ENCODE assay signal across 21 cellular contexts in the genomic region with DNA sequence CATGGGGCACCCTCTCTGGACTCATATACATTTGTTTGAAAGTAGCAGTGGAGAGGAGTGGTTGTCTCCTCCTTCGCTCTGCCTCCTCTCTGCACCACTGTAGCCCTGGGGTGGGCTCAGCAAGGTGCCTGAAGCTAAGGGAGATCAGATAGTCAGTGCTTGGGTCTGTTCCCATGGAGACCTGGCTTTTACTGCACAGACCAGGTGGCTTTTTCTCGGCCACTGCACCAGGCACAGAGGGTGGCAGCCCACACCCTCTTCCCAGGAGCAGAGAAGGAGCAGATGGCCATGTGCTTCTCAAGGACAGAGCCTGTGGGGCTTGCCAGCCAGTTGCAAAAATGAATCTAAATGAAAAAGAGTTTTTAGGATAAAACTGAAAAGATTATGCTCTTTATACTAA.
A peak's percentile ranks its signal among the peaks of the same experiment; 100 is the strongest.
DNase-seq lines count a peak whose midpoint lies in the region; ATAC-seq and TF ChIP-seq lines count a peak whose summit lies in the region.
"Had no signal": no experiment of that assay in that cellular context is flagged by ENCODE, and none has a peak within 500 bp of the region (broad histone marks: within the 10 kb centered on the region; RNA-seq: fewer than 3 reads in every experiment).

No MANE protein-coding gene starts in this region.

- TF ChIP-seq POLR2A in body of pancreas (IDR thresholded peaks at IDR 0.05) (no peak), tibial nerve (IDR thresholded peaks at IDR 0.05) (no peak)

- 38 to 69% methylated on average over 2 of the region's 2 CpGs for WGBS in body of pancreas, 2 donors
- WGBS in tibial nerve, 2 donors = 62 to 77% methylated on average over 2 of the region's 2 CpGs

- peak; percentile 82 for ATAC-seq in body of pancreas
- no peak for ATAC-seq in HG03432 (IDR thresholded peaks at IDR 0.05; ENCODE audit: unreplicated experiment)
- ATAC-seq: activated CD8-positive, alpha-beta memory T cell treated with anti-CD3 and anti-CD28 coated beads, Interleukin-2, amount 10 ng/mL, durations not matched to agents 7 days and 5 days; sciatic nerve had no signal

- H3K27ac ChIP-seq in body of pancreas (no peak overlapping the region), tibial nerve (no peak overlapping the region)
- H3K27ac ChIP-seq: BLaER1 treated with 17β-estradiol and CSF1 and Interleukin-3, amounts not matched to agents 10 nM and 100 nM; coronary artery; uterus had no signal

- no peak for TF ChIP-seq CTCF in body of pancreas (IDR thresholded peaks at IDR 0.05)
- TF ChIP-seq CTCF in tibial nerve (IDR thresholded peaks at IDR 0.05) = no peak

- H3K9me3 ChIP-seq in body of pancreas (no peaks in the 10 kb centered on the region), tibial nerve (no peaks in the 10 kb centered on the region)
- H3K9me3 ChIP-seq: uterus had no signal

- H3K4me3 ChIP-seq in body of pancreas (no peak overlapping the region), tibial nerve (no peak overlapping the region)
- H3K4me3 ChIP-seq: BLaER1 treated with 17β-estradiol and CSF1 and Interleukin-3, amounts not matched to agents 10 nM and 100 nM; coronary artery; uterus had no signal

- H3K27me3 ChIP-seq in body of pancreas = no peaks in the 10 kb centered on the region
- no peaks in the 10 kb centered on the region for H3K27me3 ChIP-seq in tibial nerve
- H3K27me3 ChIP-seq: BLaER1 treated with 17β-estradiol and CSF1 and Interleukin-3, amounts not matched to agents 10 nM and 100 nM; uterus had no signal

- H3K4me1 ChIP-seq in body of pancreas = peaks cover 7% of the 10 kb centered on the region
- no peaks in the 10 kb centered on the region for H3K4me1 ChIP-seq in tibial nerve

- H3K36me3 ChIP-seq in body of pancreas (replicated peaks in 1 of 2; ENCODE audit: insufficient read depth in 1 of 2, low read depth in 2 of 2) (no peaks in the 10 kb centered on the region), tibial nerve (no peaks in the 10 kb centered on the region)
- H3K36me3 ChIP-seq: BLaER1 treated with 17β-estradiol and CSF1 and Interleukin-3, amounts not matched to agents 10 nM and 100 nM; uterus had no signal

- TF ChIP-seq EP300 in tibial nerve (IDR thresholded peaks at IDR 0.05) = no peak

- intact Hi-C loops in body of pancreas (cut with DNase I) = no loop called here

- peak; percentile 59 for DNase-seq in NCI-H748 (lab: John Stamatoyannopoulos, UW; ENCODE audit: unreplicated experiment)
- DNase-seq in NCI-H748 treated with DMSO at 0.1 percent for 48 hours (lab: John Stamatoyannopoulos, UW) = no peak
- peak; percentile 95 for DNase-seq in NCI-H2171 (lab: John Stamatoyannopoulos, UW)
- peak; percentile 64 to 85 (median 80) for DNase-seq in body of pancreas
- DNase-seq in HuH-7 (ENCODE audit: low spot score) = no peak
- no peak for DNase-seq in tibial nerve (ENCODE audit: low spot score in 2 of 2)
- no peak for DNase-seq in iPS-NIHi11 (ENCODE audit: low spot score)
- DNase-seq: activated CD4-positive, alpha-beta T cell treated with anti-CD3 and anti-CD28 coated beads for 48 hours; activated CD8-positive, alpha-beta memory T cell treated with anti-CD3 and anti-CD28 coated beads, Interleukin-2, amount 10 ng/mL, durations not matched to agents 7 days and 5 days; activated naive CD8-positive, alpha-beta T cell treated with anti-CD3 and anti-CD28 coated beads for 36 hours; GF-D8; glutamatergic neuron; GOT3; naive B cell; NCI-H510A treated with DMSO at 0.1 percent for 48 hours; SHP77 treated with DMSO at 0.1 percent for 48 hours; uterus had no signal

Comparison
In these comparisons a context has a peak if more than half of its experiments do, and no peak if none do; other contexts are left out.
1. DNase-seq: peak in NCI-H748 (single experiment), NCI-H2171 (single experiment) and body of pancreas (4 of 4); none in NCI-H748 treated with DMSO at 0.1 percent for 48 hours (single experiment), HuH-7 (single experiment), tibial nerve (0 of 2) and iPS-NIHi11 (single experiment).